Comparison of ENCODE assay signal across 8 cellular contexts in the genomic region with DNA sequence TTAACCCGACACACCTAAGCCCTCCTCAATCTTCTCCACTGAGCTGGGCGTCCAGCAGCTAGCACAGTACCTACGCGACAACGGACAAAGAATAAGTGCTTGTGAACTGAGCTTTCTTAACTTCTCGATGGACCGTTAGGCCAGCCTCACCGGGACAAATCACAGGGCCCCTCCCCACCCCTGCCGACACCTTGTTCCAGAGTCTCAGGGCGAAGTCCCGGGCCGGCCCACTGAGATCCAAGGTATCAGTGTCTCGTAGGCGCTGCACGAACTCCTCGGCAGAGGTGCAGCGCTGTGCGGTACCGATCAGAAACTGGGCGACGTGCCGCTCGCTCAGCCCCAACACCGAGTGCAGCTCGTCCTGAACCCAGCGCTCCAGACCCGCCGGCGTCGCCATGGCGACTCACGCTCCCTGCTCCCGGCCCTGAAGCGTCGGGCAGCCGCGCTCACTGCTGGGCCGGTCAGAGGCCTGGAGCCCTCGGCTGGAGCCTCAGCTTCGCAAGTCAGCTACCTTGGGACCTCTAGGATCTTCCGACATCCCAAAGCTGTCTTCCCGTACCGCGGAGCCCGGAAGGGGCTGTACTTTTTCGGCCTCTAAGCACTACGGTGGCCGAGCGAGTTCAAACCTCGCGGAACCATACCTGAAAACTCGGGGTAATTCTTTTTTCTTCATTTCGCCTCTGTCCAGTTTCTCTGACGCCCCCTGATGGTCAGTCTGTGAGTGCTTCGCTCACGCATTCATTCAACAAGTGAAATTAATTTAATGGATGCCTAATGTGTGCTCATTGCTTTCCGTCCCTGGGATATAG.
A peak's percentile ranks its signal among the peaks of the same experiment; 100 is the strongest.
DNase-seq lines count a peak whose midpoint lies in the region; ATAC-seq lines count a peak whose summit lies in the region.

A gene (minus strand): TSS at position 562 of the 809 bp plus-strand sequence. CDS start 165 bp downstream, at position 397.

- H2AFZ ChIP-seq in ACC112 (ENCODE audit: low read length, unreplicated experiment): peak within 1 kb of the TSS; percentile 68

- peak within 1 kb of the TSS; percentile 94 for H3K4me3 ChIP-seq in ACC112 (ENCODE audit: low read depth, low read length)

- H3K79me2 ChIP-seq in ACC112 (ENCODE audit: control insufficient read depth, insufficient read depth, low read length, unreplicated experiment): peaks cover 21% of the 10 kb centered on the region

- peak within 1 kb of the TSS; percentile 28; the same call in 1 of the 2 replicates for H3K27ac ChIP-seq in ACC112 (ENCODE audit: low read depth, low read length)

- peak; percentile 94 for DNase-seq in NCI-H226
- DNase-seq in activated CD4-positive, CD25-positive, alpha-beta regulatory T cell (lab: John Stamatoyannopoulos, UW): peak; percentile 72 to 87 (median 80)
- peak; percentile 84 for DNase-seq in central memory CD4-positive, alpha-beta T cell
- peak; percentile 98 for DNase-seq in iris pigment epithelial cell (ENCODE audit: low read depth)
- DNase-seq in stimulated activated CD4-positive, alpha-beta T cell treated with anti-CD3 and anti-CD28 coated beads, Interleukin-12 subunit alpha, Interleukin-12 subunit beta, amount 100 ng/mL, for 24 hours (ENCODE audit: low read depth in 2 of 2): peak; percentile 78 to 91

- peaks cover 10% of the 10 kb centered on the region for H3K4me1 ChIP-seq in ACC112 (ENCODE audit: control insufficient read depth, insufficient read depth, low read length, unreplicated experiment)

- H3K27me3 ChIP-seq in ACC112 (ENCODE audit: insufficient read depth, low read length): no peaks in the 10 kb centered on the region

- H3K36me3 ChIP-seq in ACC112 (ENCODE audit: insufficient read depth, low read length): peaks cover 21% of the 10 kb centered on the region; the same call in 1 of the 2 replicates

- peak; percentile 78 for ATAC-seq in GM18861 (IDR thresholded peaks at IDR 0.05; ENCODE audit: unreplicated experiment)
- peak; percentile 61 for ATAC-seq in HG03135 (IDR thresholded peaks at IDR 0.05; ENCODE audit: unreplicated experiment)

Comparison
In these comparisons a context has a peak if more than half of its experiments do, and no peak if none do; other contexts are left out.
1. Peak in every context shown above with its lines: DNase-seq, ATAC-seq, H3K4me3 ChIP-seq and H3K27ac ChIP-seq.